Comparison of ENCODE assay signal across 10 cellular contexts in genomic region chr15:77836116-77836798, GRCh38.
A peak's percentile ranks its signal among the peaks of the same experiment; 100 is the strongest.
DNase-seq lines count a peak whose midpoint lies in the region; FAIRE-seq and TF ChIP-seq lines count a peak whose summit lies in the region.
"Had no signal": no experiment of that assay in that cellular context is flagged by ENCODE, and none has a peak within 500 bp of the region (broad histone marks: within the 10 kb centered on the region; RNA-seq: fewer than 3 reads in every experiment).

No MANE protein-coding gene starts in this region.

- CTCF ChIA-PET in endothelial cell of umbilical vein (lab: Charles Lee) = no interaction called here

- DNase-seq in AG08396 (ENCODE audit: low spot score) (peak; percentile 80), ELR (ENCODE audit: low read depth) (peak; percentile 46), NCI-H69 (lab: John Stamatoyannopoulos, UW) (peak; percentile 9), endothelial cell of umbilical vein (ENCODE audit: low read depth, low spot score) (peak; percentile 40), smooth muscle cell (lab: John Stamatoyannopoulos, UW; ENCODE audit: unreplicated experiment) (no peak), KBM-7 (no peak), NCI-H2081 treated with DMSO at 0.1 percent for 48 hours (lab: John Stamatoyannopoulos, UW) (no peak), COLO668 (lab: John Stamatoyannopoulos, UW; ENCODE audit: unreplicated experiment) (no peak)
- DNase-seq: NCI-H2107 had no signal

- H3K4me1 ChIP-seq in endothelial cell of umbilical vein (ENCODE audit: control insufficient read depth, extremely low read depth, insufficient read depth, low read length) (no peaks in the 10 kb centered on the region), smooth muscle cell (ENCODE audit: low read depth) (peaks cover 12% of the 10 kb centered on the region)

- intact Hi-C loops in endothelial cell of umbilical vein (cut with micrococcal nuclease) = no loop called here

- no TSS peak for BruUV-seq in endothelial cell of umbilical vein (replicated peaks; lab: Mats Ljungman, UMichigan)

- H3K4me2 ChIP-seq in endothelial cell of umbilical vein (ENCODE audit: insufficient read depth, low read length) (no peak overlapping the region), smooth muscle cell (no peak overlapping the region)

- H3K36me3 ChIP-seq in endothelial cell of umbilical vein (ENCODE audit: control insufficient read depth in 2 of 2, extremely low read depth in 1 of 2, insufficient read depth in 2 of 2, low read length in 2 of 2) (no peaks in the 10 kb centered on the region), smooth muscle cell (ENCODE audit: low read depth) (no peaks in the 10 kb centered on the region)

- H3K4me3 ChIP-seq in endothelial cell of umbilical vein (replicated peaks in 1 of 3; ENCODE audit: insufficient read depth in 1 of 3, low read depth in 1 of 3, low read length in 3 of 3) (no peak overlapping the region), smooth muscle cell (no peak overlapping the region)

- peak; percentile 31 for FAIRE-seq in endothelial cell of umbilical vein (lab: Jason Lieb, UNC)
- FAIRE-seq: urothelium cell line had no signal

- no peak for TF ChIP-seq POLR2A in endothelial cell of umbilical vein (IDR thresholded peaks at IDR 0.05; ENCODE audit: low read depth, low read length)

- no peaks in the 10 kb centered on the region for H3F3A ChIP-seq in smooth muscle cell (ENCODE audit: low read depth)

- H3K27me3 ChIP-seq in endothelial cell of umbilical vein (ENCODE audit: control insufficient read depth in 2 of 2, insufficient read depth in 2 of 2, low read length in 2 of 2) (peaks cover 0 to 4% of the 10 kb centered on the region in 2 experiments), smooth muscle cell (ENCODE audit: low read depth) (no peaks in the 10 kb centered on the region)

- in situ Hi-C loops in KBM-7 (cut with MboI; ENCODE audit: low pct_unique_long_range_greater_than_20kb, low sequenced_read_pairs) = no loop called here

- H3K27ac ChIP-seq in endothelial cell of umbilical vein (ENCODE audit: insufficient read depth, low read depth, low read length) (no peak overlapping the region), smooth muscle cell (ENCODE audit: low read depth) (no peak overlapping the region)

- H3K9ac ChIP-seq in endothelial cell of umbilical vein (replicated peaks; ENCODE audit: extremely low read depth, insufficient read depth, low read length) (no peak overlapping the region), smooth muscle cell (ENCODE audit: low read depth) (no peak overlapping the region)

- H4K20me1 ChIP-seq in endothelial cell of umbilical vein (replicated peaks; ENCODE audit: control insufficient read depth, extremely low read depth, insufficient read depth, low read length) (no peaks in the 10 kb centered on the region), smooth muscle cell (ENCODE audit: low read depth) (no peaks in the 10 kb centered on the region)

- WGBS in smooth muscle cell (ENCODE audit: low lambda C conversion rate) = 66% methylated on average over 7 of the region's 8 CpGs

- H3K9me1 ChIP-seq in endothelial cell of umbilical vein (replicated peaks; ENCODE audit: control insufficient read depth, extremely low read depth, insufficient read depth, low read length) = no peaks in the 10 kb centered on the region

- no peaks in the 10 kb centered on the region for H3K79me2 ChIP-seq in endothelial cell of umbilical vein (ENCODE audit: control insufficient read depth, insufficient read depth, low read length)
- H3K79me2 ChIP-seq in smooth muscle cell (ENCODE audit: low read depth) = no peaks in the 10 kb centered on the region

- no peak overlapping the region for H2AFZ ChIP-seq in endothelial cell of umbilical vein (ENCODE audit: low read depth, low read length)
- H2AFZ ChIP-seq in smooth muscle cell (ENCODE audit: low read depth) = no peak overlapping the region

- no peaks in the 10 kb centered on the region for H3K9me3 ChIP-seq in endothelial cell of umbilical vein (replicated peaks; ENCODE audit: control insufficient read depth, insufficient read depth, low read length)
- no peaks in the 10 kb centered on the region for H3K9me3 ChIP-seq in smooth muscle cell (replicated peaks; ENCODE audit: low read depth)

- no peak for TF ChIP-seq CTCF in endothelial cell of umbilical vein (IDR thresholded peaks at IDR 0.05; ENCODE audit: extremely low read depth in 1 of 2, insufficient read depth in 1 of 2, low read depth in 1 of 2, low read length in 2 of 2)
- no peak for TF ChIP-seq CTCF in smooth muscle cell (IDR thresholded peaks at IDR 0.05; ENCODE audit: borderline replicate concordance, insufficient read depth, poor library complexity, severe bottlenecking)

- dilution Hi-C loops in endothelial cell of umbilical vein (cut with MboI; ENCODE audit: extremely low pct_ligation_motif_present, low sequenced_read_pairs) = no loop called here

- POLR2A ChIA-PET in endothelial cell of umbilical vein (lab: Charles Lee) = no interaction called here

TF ChIP-seq in endothelial cell of umbilical vein, 7 proteins besides CTCF, POLR2A, EP300 and RAD21:
- TF ChIP-seq MYC (IDR thresholded peaks at IDR 0.05; ENCODE audit: low read depth, low read length) (no peak), POLR2AphosphoS5 (IDR thresholded peaks at IDR 0.05; ENCODE audit: insufficient read depth, low read depth, low read length) (no peak), GATA2 (IDR thresholded peaks at IDR 0.05; ENCODE audit: insufficient read depth, insufficient read length, low read depth, low read length) (no peak), JUN (IDR thresholded peaks at IDR 0.05; ENCODE audit: borderline replicate concordance, insufficient read depth, insufficient read length, low read depth) (no peak), EZH2 (IDR thresholded peaks at IDR 0.05; ENCODE audit: borderline replicate concordance, low read depth, low read length, severe bottlenecking) (no peak), FOS (IDR thresholded peaks at IDR 0.05; ENCODE audit: borderline replicate concordance, insufficient read depth, low read length) (no peak)
- TF ChIP-seq, protein P1, sequence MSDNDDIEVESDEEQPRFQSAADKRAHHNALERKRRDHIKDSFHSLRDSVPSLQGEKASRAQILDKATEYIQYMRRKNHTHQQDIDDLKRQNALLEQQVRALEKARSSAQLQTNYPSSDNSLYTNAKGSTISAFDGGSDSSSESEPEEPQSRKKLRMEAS (IDR thresholded peaks at IDR 0.05; ENCODE audit: insufficient read depth, insufficient read length) = no peak

Comparison
In these comparisons a context has a peak if more than half of its experiments do, and no peak if none do; other contexts are left out.
1. DNase-seq: peak in AG08396 (single experiment), ELR (single experiment), NCI-H69 (single experiment) and endothelial cell of umbilical vein (single experiment); none in smooth muscle cell (single experiment), KBM-7 (single experiment), NCI-H2081 treated with DMSO at 0.1 percent for 48 hours (single experiment) and COLO668 (single experiment).